11 cellular contexts compared by ENCODE assay signal in the genomic region with DNA sequence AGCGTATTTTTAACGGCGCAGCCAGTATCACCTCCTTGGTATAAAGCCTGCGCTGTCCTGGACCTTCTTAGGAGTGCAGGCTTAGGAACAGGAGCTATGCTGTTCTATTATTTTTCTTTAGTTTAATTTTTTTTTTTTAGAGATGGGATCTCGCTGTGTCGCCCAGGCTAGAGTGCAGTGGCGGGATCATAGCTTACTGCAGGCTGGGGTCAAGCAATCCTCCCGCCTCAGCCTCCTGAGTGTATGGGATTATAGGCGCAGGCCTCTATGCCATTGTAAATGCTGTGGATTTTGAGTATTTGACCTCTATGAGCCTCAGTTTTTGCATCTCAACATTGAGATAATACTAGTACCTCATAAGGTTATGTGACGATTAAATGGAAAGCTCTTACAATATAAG. TPM values are rescaled to one million over a fixed set of nuclear protein-coding genes. Genes with fewer than 3 reads are reported as not detected.
DNase-seq lines count a peak whose midpoint lies in the region; ATAC-seq, FAIRE-seq and TF ChIP-seq lines count a peak whose summit lies in the region.
"Had no signal": no experiment of that assay in that cellular context is flagged by ENCODE, and none has a peak within 500 bp of the region (broad histone marks: within the 10 kb centered on the region; RNA-seq: fewer than 3 reads in every experiment).

No MANE protein-coding gene starts in this region.

- no peaks in the 10 kb centered on the region for H3K27me3 ChIP-seq in CD4-positive, alpha-beta T cell (ENCODE audit: control insufficient read depth, insufficient read depth, low read length)
- peaks cover 0 to 11% of the 10 kb centered on the region in 2 experiments for H3K27me3 ChIP-seq in endothelial cell of umbilical vein (ENCODE audit: control insufficient read depth in 2 of 2, insufficient read depth in 2 of 2, low read length in 2 of 2)

- peaks cover 13% of the 10 kb centered on the region for H3K4me1 ChIP-seq in OCI-LY7 (ENCODE audit: insufficient read depth, low read length, poor library complexity, severe bottlenecking)
- peaks cover 10% of the 10 kb centered on the region for H3K4me1 ChIP-seq in endothelial cell of umbilical vein (ENCODE audit: control insufficient read depth, extremely low read depth, insufficient read depth, low read length)

- BruUV-seq in OCI-LY7 (replicated peaks; lab: Mats Ljungman, UMichigan) (no TSS peak), endothelial cell of umbilical vein (replicated peaks; lab: Mats Ljungman, UMichigan) (no TSS peak)

- H3K36me3 Mint-ChIP-seq in CD4-positive, alpha-beta T cell (ENCODE audit: low read depth): peaks cover 58% of the 10 kb centered on the region
- H3K36me3 Mint-ChIP-seq in osteocyte (ENCODE audit: unreplicated experiment): no peaks in the 10 kb centered on the region

- peaks cover 10% of the 10 kb centered on the region for H3K9me3 Mint-ChIP-seq in CD4-positive, alpha-beta T cell
- peaks cover 4% of the 10 kb centered on the region for H3K9me3 Mint-ChIP-seq in osteocyte (ENCODE audit: unreplicated experiment)

- peak overlapping the region; percentile 82; the same call in 1 of the 2 replicates for H3K4me2 ChIP-seq in OCI-LY7 (ENCODE audit: low read length)
- H3K4me2 ChIP-seq in endothelial cell of umbilical vein (ENCODE audit: insufficient read depth, low read length): peak overlapping the region; percentile 99

- peak overlapping the region; percentile 68 for H3K4me3 ChIP-seq in OCI-LY7 (ENCODE audit: low read depth, low read length, poor library complexity, severe bottlenecking)
- peak overlapping the region in 2 of 3 experiments; percentile 44 to 71 for H3K4me3 ChIP-seq in endothelial cell of umbilical vein (replicated peaks in 1 of 3; ENCODE audit: insufficient read depth in 1 of 3, low read depth in 1 of 3, low read length in 3 of 3)

- H4K20me1 ChIP-seq in OCI-LY7 (ENCODE audit: insufficient read depth, low read length): no peaks in the 10 kb centered on the region
- no peaks in the 10 kb centered on the region for H4K20me1 ChIP-seq in endothelial cell of umbilical vein (replicated peaks; ENCODE audit: control insufficient read depth, extremely low read depth, insufficient read depth, low read length)

- H3K4me3 Mint-ChIP-seq in CD4-positive, alpha-beta T cell: peak overlapping the region; percentile 86
- peak overlapping the region; percentile 71 for H3K4me3 Mint-ChIP-seq in osteocyte (ENCODE audit: unreplicated experiment)

- peak overlapping the region; percentile 96 for H3K27ac ChIP-seq in CD4-positive, alpha-beta T cell (ENCODE audit: low read depth, low read length)
- H3K27ac ChIP-seq in OCI-LY7 (ENCODE audit: low read depth, low read length, poor library complexity, severe bottlenecking) (no peak overlapping the region), endothelial cell of umbilical vein (ENCODE audit: insufficient read depth, low read depth, low read length) (no peak overlapping the region)

- peak overlapping the region; percentile 89 for H3K9ac ChIP-seq in endothelial cell of umbilical vein (replicated peaks; ENCODE audit: extremely low read depth, insufficient read depth, low read length)

- POLR2A ChIA-PET in CD4-positive, alpha-beta T cell (lab: Charles Lee): interaction anchor here (0.6 to 5.5 kb wide), 24 partner anchors 9 to 493 kb away, joined by 3 to 73 read pairs (median 6); a partner anchor contains a TSS
- POLR2A ChIA-PET in OCI-LY7 (lab: Charles Lee): interaction anchor here (0.5 to 1.1 kb wide), 4 partner anchors 10 to 757 kb away, joined by 3 to 4 read pairs (median 3); no protein-coding TSS in a partner anchor
- POLR2A ChIA-PET in endothelial cell of umbilical vein (lab: Charles Lee): no interaction called here

- intact Hi-C loops in CD4-positive, alpha-beta T cell (cut with DNase I, micrococcal nuclease): loop anchor here (1.0 to 5.0 kb wide), 4 partner anchors 42 to 153 kb away; a partner anchor contains a TSS
- intact Hi-C loops in OCI-LY7 (cut with micrococcal nuclease; ENCODE audit: unreplicated experiment): loop anchor here (5.0 kb wide), 1 partner anchor 153 kb away; a partner anchor contains a TSS
- intact Hi-C loops in endothelial cell of umbilical vein (cut with micrococcal nuclease): loop anchor here (1.0 to 10.0 kb wide), 4 partner anchors 16 to 255 kb away; a partner anchor contains a TSS

- H3K9me2 ChIP-seq in OCI-LY7 (ENCODE audit: insufficient read depth, low read length): no peaks in the 10 kb centered on the region

- H3K27ac Mint-ChIP-seq in CD4-positive, alpha-beta T cell: peak overlapping the region; percentile 87
- H3K27ac Mint-ChIP-seq in osteocyte (ENCODE audit: unreplicated experiment): peak overlapping the region; percentile 70

- no peaks in the 10 kb centered on the region for H3K79me2 ChIP-seq in OCI-LY7 (ENCODE audit: insufficient read depth, low read depth, low read length)
- H3K79me2 ChIP-seq in endothelial cell of umbilical vein (ENCODE audit: control insufficient read depth, insufficient read depth, low read length): no peaks in the 10 kb centered on the region

- no peak for ATAC-seq in CD4-positive, alpha-beta T cell (ENCODE audit: poor library complexity)

- no peak for TF ChIP-seq POLR2A in endothelial cell of umbilical vein (IDR thresholded peaks at IDR 0.05; ENCODE audit: low read depth, low read length)

- DNase-seq in CD4-positive, alpha-beta T cell: no peak
- DNase-seq in OCI-LY7 (ENCODE audit: low spot score): no peak
- DNase-seq in endothelial cell of umbilical vein (ENCODE audit: low read depth, low spot score): no peak
- DNase-seq in osteocyte (ENCODE audit: extremely low spot score, unreplicated experiment): no peak
- DNase-seq in activated effector memory CD4-positive, alpha-beta T cell treated with anti-CD3 and anti-CD28 coated beads, Interleukin-2, amount 50 U/mL, for 16 hours: no peak
- DNase-seq in DMS79 treated with DMSO at 0.1 percent for 48 hours (lab: John Stamatoyannopoulos, UW): no peak
- DNase-seq in NCI-H82 (lab: John Stamatoyannopoulos, UW): no peak
- DNase-seq in D341Med (ENCODE audit: low spot score): no peak
- DNase-seq: Kasumi-1 had no signal

- peaks cover 54% of the 10 kb centered on the region for H3K4me1 Mint-ChIP-seq in CD4-positive, alpha-beta T cell (ENCODE audit: low read depth)
- peaks cover 11% of the 10 kb centered on the region for H3K4me1 Mint-ChIP-seq in osteocyte (ENCODE audit: unreplicated experiment)

- dilution Hi-C loops in endothelial cell of umbilical vein (cut with MboI; ENCODE audit: extremely low pct_ligation_motif_present, low sequenced_read_pairs): no loop called here

- H3K9me3 ChIP-seq in CD4-positive, alpha-beta T cell (ENCODE audit: control insufficient read depth, low read length): peaks cover 13% of the 10 kb centered on the region
- no peaks in the 10 kb centered on the region for H3K9me3 ChIP-seq in OCI-LY7 (ENCODE audit: low read length)
- no peaks in the 10 kb centered on the region for H3K9me3 ChIP-seq in endothelial cell of umbilical vein (replicated peaks; ENCODE audit: control insufficient read depth, insufficient read depth, low read length)

- H3K9me1 ChIP-seq in endothelial cell of umbilical vein (replicated peaks; ENCODE audit: control insufficient read depth, extremely low read depth, insufficient read depth, low read length): no peaks in the 10 kb centered on the region

- CTCF ChIA-PET in CD4-positive, alpha-beta T cell (lab: Charles Lee): interaction anchor here (1.4 to 5.2 kb wide), 4 partner anchors 9 to 420 kb away, joined by 8 to 25 read pairs (median 16); a partner anchor contains a TSS
- CTCF ChIA-PET in OCI-LY7 (lab: Charles Lee; ENCODE audit: unreplicated experiment) (no interaction called here), endothelial cell of umbilical vein (lab: Charles Lee) (interaction anchor here (1.2 to 3.5 kb wide), 9 partner anchors 10 to 419 kb away, joined by 3 to 19 read pairs (median 14); a partner anchor contains a TSS)

- no peak for FAIRE-seq in endothelial cell of umbilical vein (lab: Jason Lieb, UNC)

- TF ChIP-seq CTCF in CD4-positive, alpha-beta T cell (IDR thresholded peaks at IDR 0.05): no peak
- TF ChIP-seq CTCF in OCI-LY7 (conservative IDR thresholded peaks at IDR 0.05; ENCODE audit: low read length) (no peak), endothelial cell of umbilical vein (IDR thresholded peaks at IDR 0.05; ENCODE audit: extremely low read depth in 1 of 2, insufficient read depth in 1 of 2, low read depth in 1 of 2, low read length in 2 of 2) (no peak), osteocyte (IDR thresholded peaks at IDR 0.05) (no peak)

- H3K27me3 Mint-ChIP-seq in CD4-positive, alpha-beta T cell: peaks cover 5% of the 10 kb centered on the region
- peaks cover 32% of the 10 kb centered on the region for H3K27me3 Mint-ChIP-seq in osteocyte (ENCODE audit: unreplicated experiment)

- no peaks in the 10 kb centered on the region for H3K36me3 ChIP-seq in OCI-LY7 (ENCODE audit: insufficient read depth, low read length)
- H3K36me3 ChIP-seq in endothelial cell of umbilical vein (ENCODE audit: control insufficient read depth in 2 of 2, extremely low read depth in 1 of 2, insufficient read depth in 2 of 2, low read length in 2 of 2): no peaks in the 10 kb centered on the region

- no peak overlapping the region for H2AFZ ChIP-seq in OCI-LY7 (ENCODE audit: low read length)
- peak overlapping the region; percentile 86 for H2AFZ ChIP-seq in endothelial cell of umbilical vein (ENCODE audit: low read depth, low read length)

RNA-seq across cellular contexts. Expression of a gene that starts 4.1 kb away (rescaled TPM):
- total RNA-seq in CD4-positive, alpha-beta T cell: not detected
- not detected in 2 replicates for total RNA-seq in OCI-LY7 (2014; rRNA removed; shearing (Covaris generic))
- total RNA-seq in OCI-LY7 (2022): not detected in 2 replicates
- not detected in 2 replicates for total RNA-seq in endothelial cell of umbilical vein
- not detected in 2 replicates for polyA plus RNA-seq in endothelial cell of umbilical vein
- polyA plus RNA-seq in endothelial cell of umbilical vein (2011; cell fraction: cytosol; rRNA removed): not detected in 2 replicates
- not detected in 2 replicates for polyA plus RNA-seq in endothelial cell of umbilical vein (2011; cell fraction: nucleus; rRNA removed)
- not detected in 2 replicates for polyA plus RNA-seq in endothelial cell of umbilical vein (2012)
- not detected in 2 replicates for polyA minus RNA-seq in endothelial cell of umbilical vein
- polyA minus RNA-seq in endothelial cell of umbilical vein (2011; cell fraction: cytosol; rRNA and poly(A)+ RNA removed): not detected
- polyA minus RNA-seq in endothelial cell of umbilical vein (2011; cell fraction: nucleus; rRNA and poly(A)+ RNA removed): not detected in 2 replicates
- total RNA-seq in osteocyte: not detected in 2 replicates
- total RNA-seq: activated CD8-positive, alpha-beta memory T cell treated with anti-CD3 and anti-CD28 coated beads for 36 hours; pulmonary artery endothelial cell had no signal

RNA-seq across cellular contexts. Expression of a gene that starts 15.5 kb away (rescaled TPM):
- total RNA-seq in CD4-positive, alpha-beta T cell: 1 to 10 TPM in 1 of 2 experiments, under 1 TPM in 1; 0.92 to 1.0 TPM
- total RNA-seq in OCI-LY7 (2014; rRNA removed; shearing (Covaris generic)): not detected in 2 replicates
- not detected in 2 replicates for total RNA-seq in OCI-LY7 (2022)
- total RNA-seq in endothelial cell of umbilical vein: 0.18 TPM in 1 of 2 replicates, not detected in the other
- polyA plus RNA-seq in endothelial cell of umbilical vein: 0.27 and 0.39 TPM in 2 replicates
- 0.23 and 0.25 TPM in 2 replicates for polyA plus RNA-seq in endothelial cell of umbilical vein (2011; cell fraction: cytosol; rRNA removed)
- polyA plus RNA-seq in endothelial cell of umbilical vein (2011; cell fraction: nucleus; rRNA removed): 0.17 TPM in 2 replicates
- 0.11 and 0.22 TPM in 2 replicates for polyA plus RNA-seq in endothelial cell of umbilical vein (2012)
- polyA minus RNA-seq in endothelial cell of umbilical vein: 0.22 TPM in 1 of 2 replicates, not detected in the other
- not detected for polyA minus RNA-seq in endothelial cell of umbilical vein (2011; cell fraction: cytosol; rRNA and poly(A)+ RNA removed)
- 0.29 TPM in 1 of 2 replicates, not detected in the other for polyA minus RNA-seq in endothelial cell of umbilical vein (2011; cell fraction: nucleus; rRNA and poly(A)+ RNA removed)
- 0.29 and 0.32 TPM in 2 replicates for total RNA-seq in osteocyte

RNA-seq across cellular contexts. Expression of a gene that starts 41.7 kb away (rescaled TPM):
- total RNA-seq in CD4-positive, alpha-beta T cell: 10 to 100 TPM; 50.9 TPM
- 19.9 and 26.6 TPM in 2 replicates for total RNA-seq in OCI-LY7 (2014; rRNA removed; shearing (Covaris generic))
- 39.3 and 41.5 TPM in 2 replicates for total RNA-seq in OCI-LY7 (2022)
- total RNA-seq in endothelial cell of umbilical vein: 26.5 and 29.7 TPM in 2 replicates
- polyA plus RNA-seq in endothelial cell of umbilical vein: 14.5 and 14.9 TPM in 2 replicates
- 16.9 and 17.3 TPM in 2 replicates for polyA plus RNA-seq in endothelial cell of umbilical vein (2011; cell fraction: cytosol; rRNA removed)
- 16.9 and 19.7 TPM in 2 replicates for polyA plus RNA-seq in endothelial cell of umbilical vein (2011; cell fraction: nucleus; rRNA removed)
- 16.5 and 24.5 TPM in 2 replicates for polyA plus RNA-seq in endothelial cell of umbilical vein (2012)
- 36.0 and 48.5 TPM in 2 replicates for polyA minus RNA-seq in endothelial cell of umbilical vein
- polyA minus RNA-seq in endothelial cell of umbilical vein (2011; cell fraction: cytosol; rRNA and poly(A)+ RNA removed): 21.3 TPM
- polyA minus RNA-seq in endothelial cell of umbilical vein (2011; cell fraction: nucleus; rRNA and poly(A)+ RNA removed): 16.8 and 21.0 TPM in 2 replicates
- 34.4 and 36.1 TPM in 2 replicates for total RNA-seq in osteocyte
